20 cellular contexts compared by ENCODE assay signal in genomic region chr4:628821-629635, GRCh38. TPM values are rescaled to one million over a fixed set of nuclear protein-coding genes. Genes with fewer than 3 reads are reported as not detected.
A peak's percentile ranks its signal among the peaks of the same experiment; 100 is the strongest.
DNase-seq lines count a peak whose midpoint lies in the region; TF ChIP-seq lines count a peak whose summit lies in the region.
"Had no signal": no experiment of that assay in that cellular context is flagged by ENCODE, and none has a peak within 500 bp of the region (broad histone marks: within the 10 kb centered on the region; RNA-seq: fewer than 3 reads in every experiment).

No MANE protein-coding gene starts in this region.

- H3K4me3 ChIP-seq in NT2/D1 (ENCODE audit: insufficient read length, low read depth) (no peak overlapping the region), hepatocyte (no peak overlapping the region), spleen (no peak overlapping the region)

- H3K27ac Mint-ChIP-seq in activated CD4-positive, alpha-beta T cell treated with anti-CD3 and anti-CD28 coated beads, Interleukin-2, amount 10 ng/mL, durations not matched to agents 7 days and 5 days = peak overlapping the region; percentile 36
- H3K27ac Mint-ChIP-seq: CD8-positive, alpha-beta T cell; HFFc6 had no signal

- 92% methylated on average over 25 of the region's 27 CpGs for WGBS in hepatocyte (ENCODE audit: low lambda C conversion rate, missing lambda C conversion rate)
- 76 to 87% (median 82%) methylated on average over 23 to 27 of the region's 27 CpGs for WGBS in spleen, 5 donors

- H3K4me3 Mint-ChIP-seq in activated CD4-positive, alpha-beta T cell treated with anti-CD3 and anti-CD28 coated beads, Interleukin-2, amount 10 ng/mL, durations not matched to agents 7 days and 5 days = no peak overlapping the region
- H3K4me3 Mint-ChIP-seq: CD8-positive, alpha-beta T cell; HFFc6 had no signal

- TF ChIP-seq CTCF in hepatocyte (IDR thresholded peaks at IDR 0.05; ENCODE audit: poor library complexity) = no peak
- no peak for TF ChIP-seq CTCF in spleen (IDR thresholded peaks at IDR 0.05 in 8 of 11, conservative IDR thresholded peaks at IDR 0.05 in 3 of 11)

- intact Hi-C loops in spleen (cut with DNase I; ENCODE audit: low total_unique reads) = no loop called here

- H3K9me3 ChIP-seq in NT2/D1 (ENCODE audit: insufficient read depth, low read length) = peaks cover 15% of the 10 kb centered on the region; the same call in 1 of the 2 replicates
- no peaks in the 10 kb centered on the region for H3K9me3 ChIP-seq in hepatocyte (ENCODE audit: low read depth)
- H3K9me3 ChIP-seq in spleen = peaks cover 0 to 14% (median 0%) of the 10 kb centered on the region in 8 donors
- H3K9me3 ChIP-seq: BE2C had no signal

- no peaks in the 10 kb centered on the region for H3K36me3 ChIP-seq in NT2/D1 (ENCODE audit: insufficient read depth, insufficient read length, low read length)
- no peaks in the 10 kb centered on the region for H3K36me3 ChIP-seq in hepatocyte (replicated peaks; ENCODE audit: insufficient read depth, low read depth)
- H3K36me3 ChIP-seq in spleen = no peaks in the 10 kb centered on the region
- H3K36me3 ChIP-seq: BE2C had no signal

- no peak overlapping the region for H3K4me2 ChIP-seq in hepatocyte

- no peaks in the 10 kb centered on the region for H4K20me1 ChIP-seq in hepatocyte (ENCODE audit: insufficient read depth, poor library complexity, severe bottlenecking)

- H3K27me3 ChIP-seq in NT2/D1 (ENCODE audit: insufficient read depth, insufficient read length) (no peaks in the 10 kb centered on the region), hepatocyte (no peaks in the 10 kb centered on the region), spleen (replicated peaks in 1 of 7) (peaks cover 0 to 55% (median 0%) of the 10 kb centered on the region in 7 donors)
- H3K27me3 ChIP-seq: BE2C had no signal

- H3K79me2 ChIP-seq in hepatocyte = no peaks in the 10 kb centered on the region

- peak overlapping the region; percentile 9 for H3K9ac ChIP-seq in NT2/D1 (ENCODE audit: insufficient read length, low read depth)

- H3K27ac ChIP-seq in hepatocyte = no peak overlapping the region
- no peak overlapping the region for H3K27ac ChIP-seq in spleen

- H3K9me3 Mint-ChIP-seq in activated CD4-positive, alpha-beta T cell treated with anti-CD3 and anti-CD28 coated beads, Interleukin-2, amount 10 ng/mL, durations not matched to agents 7 days and 5 days = peaks cover 14% of the 10 kb centered on the region
- H3K9me3 Mint-ChIP-seq: CD8-positive, alpha-beta T cell had no signal

- POLR2A ChIA-PET in activated CD4-positive, alpha-beta T cell treated with anti-CD3 and anti-CD28 coated beads, Interleukin-2, amount 10 ng/mL, durations not matched to agents 7 days and 5 days (lab: Charles Lee) = no interaction called here

- no peaks in the 10 kb centered on the region for H3K27me3 Mint-ChIP-seq in activated CD4-positive, alpha-beta T cell treated with anti-CD3 and anti-CD28 coated beads, Interleukin-2, amount 10 ng/mL, durations not matched to agents 7 days and 5 days

- no peaks in the 10 kb centered on the region for H3K4me1 Mint-ChIP-seq in activated CD4-positive, alpha-beta T cell treated with anti-CD3 and anti-CD28 coated beads, Interleukin-2, amount 10 ng/mL, durations not matched to agents 7 days and 5 days

- no peaks in the 10 kb centered on the region for H3K36me3 Mint-ChIP-seq in activated CD4-positive, alpha-beta T cell treated with anti-CD3 and anti-CD28 coated beads, Interleukin-2, amount 10 ng/mL, durations not matched to agents 7 days and 5 days (ENCODE audit: low read depth)
- H3K36me3 Mint-ChIP-seq: CD8-positive, alpha-beta T cell had no signal

- TF ChIP-seq POLR2A in spleen (IDR thresholded peaks at IDR 0.05) = no peak

- H2AFZ ChIP-seq in hepatocyte = no peak overlapping the region

- no peak for DNase-seq in activated CD4-positive, alpha-beta T cell treated with anti-CD3 and anti-CD28 coated beads, Interleukin-2, amount 10 ng/mL, durations not matched to agents 7 days and 5 days
- no peak for DNase-seq in activated CD4-positive, alpha-beta T cell treated with anti-CD3 and anti-CD28 coated beads for 4 hours
- DNase-seq in NT2/D1 (ENCODE audit: low read depth, low spot score) = no peak
- DNase-seq in hepatocyte (ENCODE audit: low spot score) = peak; percentile 2
- peak; percentile 70 for DNase-seq in spleen
- DNase-seq in NCI-H2107 treated with DMSO at 0.1 percent for 48 hours (lab: John Stamatoyannopoulos, UW; ENCODE audit: unreplicated experiment) = no peak
- no peak for DNase-seq in T1000 (lab: John Stamatoyannopoulos, UW)
- DNase-seq in KG1 (lab: John Stamatoyannopoulos, UW) = no peak
- DNase-seq: 8988T; BE2C; CD8-positive, alpha-beta T cell; DMS79 treated with DMSO at 0.1 percent for 48 hours; GOT3; HFFc6; NCI-H1092; NCI-H2227 treated with DMSO at 0.1 percent for 48 hours; NCI-H524 treated with DMSO at 0.1 percent for 48 hours; SHP77 had no signal

- H3K9me2 ChIP-seq in hepatocyte (replicated peaks; ENCODE audit: insufficient read depth) = no peaks in the 10 kb centered on the region

- CTCF ChIA-PET in activated CD4-positive, alpha-beta T cell treated with anti-CD3 and anti-CD28 coated beads, Interleukin-2, amount 10 ng/mL, durations not matched to agents 7 days and 5 days (lab: Charles Lee) = no interaction called here

- H3K4me1 ChIP-seq in NT2/D1 (ENCODE audit: insufficient read depth, insufficient read length) = peaks cover 43% of the 10 kb centered on the region
- H3K4me1 ChIP-seq in hepatocyte (ENCODE audit: insufficient read depth) = no peaks in the 10 kb centered on the region
- no peaks in the 10 kb centered on the region for H3K4me1 ChIP-seq in spleen
- H3K4me1 ChIP-seq: BE2C had no signal

RNA-seq across cellular contexts. Expression of gene PDE6B, which starts 3.7 kb away (rescaled TPM):
- 10 to 100 TPM; 15.9 to 18.7 TPM for total RNA-seq in activated CD4-positive, alpha-beta T cell treated with anti-CD3 and anti-CD28 coated beads, Interleukin-2, amount 10 ng/mL, durations not matched to agents 7 days and 5 days
- total RNA-seq in hepatocyte (17.3 and 29.5 TPM in 2 replicates), spleen (10 to 100 TPM in 6 of 7 donors, 1 to 10 TPM in 1; 10.0 to 19.8 (median 15.8) TPM)
- polyA plus RNA-seq in hepatocyte (24.1 and 26.1 TPM in 2 replicates), spleen (1 to 10 TPM; 4.4 to 7.7 (median 6.1) TPM)
- total RNA-seq: HFFc6, MCF 10A had no signal

RNA-seq across cellular contexts. Expression of gene ATP5ME, which starts 45.0 kb away (rescaled TPM):
- 100 to 1,000 TPM; 162 to 183 TPM for total RNA-seq in activated CD4-positive, alpha-beta T cell treated with anti-CD3 and anti-CD28 coated beads, Interleukin-2, amount 10 ng/mL, durations not matched to agents 7 days and 5 days
- 83.8 and 143 TPM in 2 replicates for total RNA-seq in hepatocyte
- 641 and 669 TPM in 2 replicates for polyA plus RNA-seq in hepatocyte
- 100 to 1,000 TPM in 4 of 7 donors, 10 to 100 TPM in 3; 51.7 to 187 (median 160) TPM for total RNA-seq in spleen
- 100 to 1,000 TPM; 444 to 497 (median 461) TPM for polyA plus RNA-seq in spleen

RNA-seq across cellular contexts. Expression of gene MYL5, which starts 45.3 kb away (rescaled TPM):
- 10 to 100 TPM; 17.8 to 19.0 TPM for total RNA-seq in activated CD4-positive, alpha-beta T cell treated with anti-CD3 and anti-CD28 coated beads, Interleukin-2, amount 10 ng/mL, durations not matched to agents 7 days and 5 days
- 8.9 and 12.6 TPM in 2 replicates for total RNA-seq in hepatocyte
- 25.1 and 33.7 TPM in 2 replicates for polyA plus RNA-seq in hepatocyte
- total RNA-seq in spleen = 10 to 100 TPM in 6 of 7 donors, 1 to 10 TPM in 1; 9.2 to 28.2 (median 14.6) TPM
- 10 to 100 TPM; 18.9 to 32.6 (median 20.0) TPM for polyA plus RNA-seq in spleen

RNA-seq across cellular contexts. Expression of gene TMEM271, which starts 52.9 kb away (rescaled TPM):
- not detected for total RNA-seq in activated CD4-positive, alpha-beta T cell treated with anti-CD3 and anti-CD28 coated beads, Interleukin-2, amount 10 ng/mL, durations not matched to agents 7 days and 5 days
- total RNA-seq in hepatocyte (not detected in 2 replicates), spleen (not detected)
- polyA plus RNA-seq in hepatocyte (not detected in 2 replicates), spleen (not detected)
- total RNA-seq: CD8-positive, alpha-beta T cell; HFFc6; MCF 10A had no signal

RNA-seq across cellular contexts. Expression of gene SLC49A3, which starts 59.9 kb away (rescaled TPM):
- total RNA-seq in activated CD4-positive, alpha-beta T cell treated with anti-CD3 and anti-CD28 coated beads, Interleukin-2, amount 10 ng/mL, durations not matched to agents 7 days and 5 days = under 1 TPM in 1 of 2 experiments, not detected in 1; 0.35 TPM
- 8.5 and 12.2 TPM in 2 replicates for total RNA-seq in hepatocyte
- 12.8 and 19.8 TPM in 2 replicates for polyA plus RNA-seq in hepatocyte
- total RNA-seq in spleen = 10 to 100 TPM; 11.2 to 28.8 (median 21.2) TPM
- polyA plus RNA-seq in spleen = 10 to 100 TPM in 2 of 3 donors, 1 to 10 TPM in 1; 5.6 to 19.3 (median 11.7) TPM
- total RNA-seq: G401, MCF 10A had no signal

Comparison
In these comparisons a context has a peak if more than half of its experiments do, and no peak if none do; other contexts are left out.
1. DNase-seq: peak in hepatocyte (single experiment) and spleen (single experiment); none in activated CD4-positive, alpha-beta T cell treated with anti-CD3 and anti-CD28 coated beads, Interleukin-2, amount 10 ng/mL, durations not matched to agents 7 days and 5 days (single experiment), activated CD4-positive, alpha-beta T cell treated with anti-CD3 and anti-CD28 coated beads for 4 hours (0 of 2), NT2/D1 (single experiment), NCI-H2107 treated with DMSO at 0.1 percent for 48 hours (single experiment), T1000 (single experiment) and KG1 (single experiment).